8 cellular contexts compared by ENCODE assay signal in the genomic region with DNA sequence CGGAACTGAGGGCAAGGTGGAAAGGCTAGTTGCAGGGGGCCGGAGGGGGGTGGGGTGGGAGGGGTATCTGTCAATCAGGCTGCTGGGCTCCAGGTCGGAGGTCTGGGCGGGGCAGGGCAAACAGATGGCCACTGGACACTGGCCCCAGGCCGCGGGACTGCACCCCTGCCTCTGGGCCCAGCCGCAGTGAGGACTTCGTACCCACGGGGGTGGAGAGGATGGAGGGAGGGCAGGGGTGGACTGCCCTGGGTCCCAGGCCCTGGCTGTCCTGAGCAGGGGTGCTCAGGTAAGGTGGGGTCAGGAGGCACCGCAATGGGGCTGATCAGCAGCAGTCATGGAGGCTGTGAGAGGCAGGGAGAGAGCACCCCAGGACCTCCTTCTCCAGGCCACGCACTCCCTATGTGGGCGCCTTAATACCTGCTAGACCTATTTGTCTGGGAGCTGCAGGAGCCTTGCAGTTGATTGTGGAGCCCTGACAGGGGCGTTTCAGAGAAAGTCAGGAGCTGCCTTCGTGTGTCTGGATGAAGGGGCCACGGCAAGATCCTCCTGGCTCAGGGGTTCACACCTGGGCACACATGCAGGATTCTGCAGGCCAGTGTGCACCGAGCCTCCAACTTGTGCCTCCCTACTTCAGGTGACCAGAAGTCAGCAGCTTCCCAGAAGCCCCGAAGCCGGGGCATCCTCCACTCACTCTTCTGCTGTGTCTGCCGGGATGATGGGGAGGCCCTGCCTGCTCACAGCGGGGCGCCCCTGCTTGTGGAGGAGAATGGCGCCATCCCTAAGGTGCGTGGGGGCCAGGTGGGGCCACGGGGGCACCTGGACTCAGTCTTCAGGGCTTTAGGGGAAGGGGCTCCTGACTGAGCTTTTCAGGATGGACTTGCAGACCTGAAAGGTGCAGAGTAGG. TPM values are rescaled to one million over a fixed set of nuclear protein-coding genes. Genes with fewer than 3 reads are reported as not detected.
A peak's percentile ranks its signal among the peaks of the same experiment; 100 is the strongest.
DNase-seq lines count a peak whose midpoint lies in the region; ATAC-seq, FAIRE-seq and TF ChIP-seq lines count a peak whose summit lies in the region.

No MANE protein-coding gene starts in this region.

- H4K20me1 ChIP-seq in HepG2 (ENCODE audit: insufficient read depth, low read length) = no peaks in the 10 kb centered on the region; the same call in 1 of the 2 replicates

- CTCF ChIA-PET in activated CD4-positive, alpha-beta T cell treated with anti-CD3 and anti-CD28 coated beads, Interleukin-2, amount 10 ng/mL, durations not matched to agents 7 days and 5 days (lab: Charles Lee) = interaction anchor here (0.5 to 1.3 kb wide), 6 partner anchors 8 to 129 kb away, joined by 3 to 9 read pairs (median 3); no protein-coding TSS in a partner anchor
- CTCF ChIA-PET in HepG2 (lab: Yijun Ruan, JAX; ENCODE audit: low intra/inter-chr PET ratio, low total read pairs) = no interaction called here

- H3K27ac Mint-ChIP-seq in activated CD4-positive, alpha-beta T cell treated with anti-CD3 and anti-CD28 coated beads, Interleukin-2, amount 10 ng/mL, durations not matched to agents 7 days and 5 days = peak overlapping the region; percentile 60

- H3K4me1 Mint-ChIP-seq in activated CD4-positive, alpha-beta T cell treated with anti-CD3 and anti-CD28 coated beads, Interleukin-2, amount 10 ng/mL, durations not matched to agents 7 days and 5 days = peaks cover 59% of the 10 kb centered on the region

- peaks cover 7 to 14% of the 10 kb centered on the region in 2 donors for H3K36me3 ChIP-seq in body of pancreas (replicated peaks in 1 of 2; ENCODE audit: insufficient read depth in 1 of 2, low read depth in 2 of 2)
- peaks cover 24 to 38% of the 10 kb centered on the region in 2 experiments; a peak in 4 of 5 replicates for H3K36me3 ChIP-seq in HepG2 (replicated peaks in 1 of 2; ENCODE audit: control insufficient read depth in 1 of 2, insufficient read depth in 2 of 2, low read length in 2 of 2)
- peaks cover 23 to 52% (median 40%) of the 10 kb centered on the region in 3 donors for H3K36me3 ChIP-seq in tibial artery

- TF ChIP-seq RAD21 in HepG2 (CRISPR knock-in tag; IDR thresholded peaks at IDR 0.05) = 0 out of 2 replicates have a peak, but pooled peaks have one; percentile 47

- H3K79me2 ChIP-seq in HepG2 (ENCODE audit: insufficient read depth, low read length) = peaks cover 49% of the 10 kb centered on the region

- TF ChIP-seq POLR2A in body of pancreas (IDR thresholded peaks at IDR 0.05) = no peak
- peak in 1 of 2 experiments; percentile 63; a peak in 2 of 4 replicates for TF ChIP-seq POLR2A in HepG2 (IDR thresholded peaks at IDR 0.05; ENCODE audit: insufficient read depth in 1 of 2, low read depth in 2 of 2, low read length in 2 of 2)

- 19 to 24% methylated on average over 8 to 22 of the region's 24 CpGs for WGBS in body of pancreas, 2 donors
- 14% methylated on average over 13 of the region's 24 CpGs for WGBS in HepG2 (ENCODE audit: low lambda C conversion rate)

- DNase-seq in activated CD4-positive, alpha-beta T cell treated with anti-CD3 and anti-CD28 coated beads, Interleukin-2, amount 10 ng/mL, durations not matched to agents 7 days and 5 days = no peak
- DNase-seq in activated CD4-positive, alpha-beta T cell treated with anti-CD3 and anti-CD28 coated beads for 1 hour = no peak
- DNase-seq in body of pancreas = peak; percentile 39 to 54 (median 48)
- DNase-seq in HepG2 (ENCODE audit: low spot score) = peak; percentile 95
- peak in 1 of 2 donors; percentile 34 for DNase-seq in tibial artery
- DNase-seq in germinal center (ENCODE audit: low spot score) = no peak
- DNase-seq in urothelium cell line (ENCODE audit: low spot score) = no peak

- POLR2A ChIA-PET in activated CD4-positive, alpha-beta T cell treated with anti-CD3 and anti-CD28 coated beads, Interleukin-2, amount 10 ng/mL, durations not matched to agents 7 days and 5 days (lab: Charles Lee) = no interaction called here
- POLR2A ChIA-PET in HepG2 (lab: Yijun Ruan, JAX) = interaction anchor here (0.6 to 2.9 kb wide), 22 partner anchors 11 to 986 kb away, joined by 3 to 26 read pairs (median 8); a partner anchor contains a TSS

- intact Hi-C loops in body of pancreas (cut with DNase I) (no loop called here), HepG2 (cut with micrococcal nuclease; ENCODE audit: unreplicated experiment) (no loop called here), tibial artery (cut with DNase I; ENCODE audit: low total_unique reads) (no loop called here)

- H3K9me3 ChIP-seq in body of pancreas = no peaks in the 10 kb centered on the region
- H3K9me3 ChIP-seq in HepG2 (ENCODE audit: low read length) = no peaks in the 10 kb centered on the region
- H3K9me3 ChIP-seq in tibial artery = no peaks in the 10 kb centered on the region

- FAIRE-seq in HepG2 (lab: Jason Lieb, UNC) (peak; percentile 79), urothelium cell line (lab: Jason Lieb, UNC) (no peak)

- peak; percentile 37 to 84 for TF ChIP-seq EP300 in HepG2 (IDR thresholded peaks at IDR 0.05; ENCODE audit: low read depth in 2 of 2, low read length in 2 of 2)
- peak; percentile 62; the same call in 1 of the 2 replicates for TF ChIP-seq EP300 in HepG2 (CRISPR knock-in tag; IDR thresholded peaks at IDR 0.05; ENCODE audit: borderline replicate concordance)

- H3K4me3 ChIP-seq in body of pancreas (peak overlapping the region; percentile 90 to 98), HepG2 (replicated peaks in 1 of 3; ENCODE audit: insufficient read depth in 1 of 3, low read depth in 2 of 3, low read length in 3 of 3) (peak overlapping the region; percentile 85 to 97 (median 92)), tibial artery (peak overlapping the region; percentile 91 to 99)

- no peak overlapping the region for H2AFZ ChIP-seq in HepG2 (ENCODE audit: low read length)

- H3K4me2 ChIP-seq in HepG2 (ENCODE audit: low read depth, low read length) = peak overlapping the region; percentile 98

- H3K4me1 ChIP-seq in body of pancreas (peaks cover 68% of the 10 kb centered on the region), HepG2 (ENCODE audit: insufficient read depth, low read length) (peaks cover 58% of the 10 kb centered on the region), tibial artery (peaks cover 0 to 61% (median 49%) of the 10 kb centered on the region in 4 donors)

- TF ChIP-seq CTCF in body of pancreas (IDR thresholded peaks at IDR 0.05) (no peak), HepG2 (CRISPR knock-in tag; IDR thresholded peaks at IDR 0.05) (peak; percentile 45), tibial artery (IDR thresholded peaks at IDR 0.05) (no peak)

- in situ Hi-C loops in HepG2 (cut with HindIII; ENCODE audit: extremely low pct_ligation_motif_present, low pct_unique_long_range_greater_than_20kb) = no loop called here

- H3K27me3 ChIP-seq in body of pancreas (no peaks in the 10 kb centered on the region), HepG2 (ENCODE audit: control insufficient read depth in 1 of 2, insufficient read depth in 2 of 2, low read length in 2 of 2) (no peaks in the 10 kb centered on the region; a peak in 1 of 5 replicates), tibial artery (no peaks in the 10 kb centered on the region)

- peak overlapping the region; percentile 95 for H3K9ac ChIP-seq in HepG2 (ENCODE audit: insufficient read depth, low read depth, low read length)

- peaks cover 51% of the 10 kb centered on the region for H3K36me3 Mint-ChIP-seq in activated CD4-positive, alpha-beta T cell treated with anti-CD3 and anti-CD28 coated beads, Interleukin-2, amount 10 ng/mL, durations not matched to agents 7 days and 5 days (ENCODE audit: low read depth)

- H3K27ac ChIP-seq in body of pancreas (peak overlapping the region; percentile 95 to 100 (median 98)), HepG2 (ENCODE audit: extremely low read length, insufficient read depth, low read length) (peak overlapping the region; percentile 99), tibial artery (peak overlapping the region; percentile 100)

- BruUV-seq in HepG2 (replicated peaks; lab: Mats Ljungman, UMichigan) = no TSS peak

- peak overlapping the region; percentile 96 for H3K4me3 Mint-ChIP-seq in activated CD4-positive, alpha-beta T cell treated with anti-CD3 and anti-CD28 coated beads, Interleukin-2, amount 10 ng/mL, durations not matched to agents 7 days and 5 days

- no peaks in the 10 kb centered on the region for H3K9me3 Mint-ChIP-seq in activated CD4-positive, alpha-beta T cell treated with anti-CD3 and anti-CD28 coated beads, Interleukin-2, amount 10 ng/mL, durations not matched to agents 7 days and 5 days

- H3K27me3 Mint-ChIP-seq in activated CD4-positive, alpha-beta T cell treated with anti-CD3 and anti-CD28 coated beads, Interleukin-2, amount 10 ng/mL, durations not matched to agents 7 days and 5 days = no peaks in the 10 kb centered on the region

- ATAC-seq in body of pancreas (no peak), HepG2 (peak; percentile 51), esophagus mucosa (no peak)

RNA-seq across cellular contexts. Expression of a gene that starts 1.5 kb away (rescaled TPM):
- total RNA-seq in activated CD4-positive, alpha-beta T cell treated with anti-CD3 and anti-CD28 coated beads, Interleukin-2, amount 10 ng/mL, durations not matched to agents 7 days and 5 days = 100 to 1,000 TPM; 186 to 208 TPM
- total RNA-seq in body of pancreas (10 to 100 TPM; 67.2 to 98.9 TPM), HepG2 (2016; rRNA removed; fragmentation: Illumina TruSeq; extraction: Trizol) (78.5 and 91.0 TPM in 2 replicates), esophagus mucosa (64.2 TPM)
- total RNA-seq in HepG2 (2016; cell fraction: cytosol; rRNA removed; fragmentation: Illumina TruSeq; extraction: Trizol; ENCODE audit: low read depth) = 61.6 and 62.5 TPM in 2 replicates
- total RNA-seq in HepG2 (2016; cell fraction: insoluble cytoplasmic fraction; rRNA removed; fragmentation: Illumina TruSeq; extraction: Trizol) = 72.7 and 92.2 TPM in 2 replicates
- total RNA-seq in HepG2 (2016; cell fraction: membrane; rRNA removed; fragmentation: Illumina TruSeq; extraction: Trizol) = 98.7 and 108 TPM in 2 replicates
- total RNA-seq in HepG2 (2016; cell fraction: nucleus; rRNA removed; fragmentation: Illumina TruSeq; extraction: Trizol) = 63.4 and 77.8 TPM in 2 replicates
- polyA plus RNA-seq in HepG2 (2011; rRNA removed) = 268 and 270 TPM in 2 replicates
- polyA plus RNA-seq in HepG2 (2011; cell fraction: cytosol; rRNA removed) = 216 and 257 TPM in 2 replicates
- 595 and 749 TPM in 2 replicates for polyA plus RNA-seq in HepG2 (2011; cell fraction: nucleus; rRNA removed)
- polyA plus RNA-seq in HepG2 (2012) = 72.7 and 87.5 TPM in 2 replicates
- polyA plus RNA-seq in HepG2 (2016; cell fraction: cytosol; fragmentation: Illumina TruSeq; extraction: Trizol; ENCODE audit: low read depth) = 60.8 and 65.7 TPM in 2 replicates
- 106 and 117 TPM in 2 replicates for polyA plus RNA-seq in HepG2 (2016; cell fraction: insoluble cytoplasmic fraction; fragmentation: Illumina TruSeq; extraction: Trizol; ENCODE audit: low read depth)
- 114 and 123 TPM in 2 replicates for polyA plus RNA-seq in HepG2 (2016; cell fraction: membrane; fragmentation: Illumina TruSeq; extraction: Trizol; ENCODE audit: low read depth)
- 131 and 137 TPM in 2 replicates for polyA plus RNA-seq in HepG2 (2016; cell fraction: nucleus; fragmentation: Illumina TruSeq; extraction: Trizol; ENCODE audit: insufficient read depth, low read depth)
- polyA minus RNA-seq in HepG2 (2011; rRNA and poly(A)+ RNA removed; ENCODE audit: low replicate concordance) = 139 and 364 TPM in 2 replicates
- polyA minus RNA-seq in HepG2 (2011; cell fraction: cytosol; rRNA and poly(A)+ RNA removed) = 88.3 and 92.0 TPM in 2 replicates
- 159 and 160 TPM in 2 replicates for polyA minus RNA-seq in HepG2 (2011; cell fraction: nucleus; rRNA and poly(A)+ RNA removed)

RNA-seq across cellular contexts. Expression of a gene that starts 17.7 kb away (rescaled TPM):
- total RNA-seq in activated CD4-positive, alpha-beta T cell treated with anti-CD3 and anti-CD28 coated beads, Interleukin-2, amount 10 ng/mL, durations not matched to agents 7 days and 5 days = under 1 TPM in 1 of 2 experiments, not detected in 1; 0.17 TPM
- 10 to 100 TPM; 15.3 to 15.8 TPM for total RNA-seq in body of pancreas
- 301 and 337 TPM in 2 replicates for total RNA-seq in HepG2 (2016; rRNA removed; fragmentation: Illumina TruSeq; extraction: Trizol)
- total RNA-seq in HepG2 (2016; cell fraction: cytosol; rRNA removed; fragmentation: Illumina TruSeq; extraction: Trizol; ENCODE audit: low read depth) = 59.0 and 67.7 TPM in 2 replicates
- total RNA-seq in HepG2 (2016; cell fraction: insoluble cytoplasmic fraction; rRNA removed; fragmentation: Illumina TruSeq; extraction: Trizol) = 281 and 313 TPM in 2 replicates
- 183 and 224 TPM in 2 replicates for total RNA-seq in HepG2 (2016; cell fraction: membrane; rRNA removed; fragmentation: Illumina TruSeq; extraction: Trizol)
- total RNA-seq in HepG2 (2016; cell fraction: nucleus; rRNA removed; fragmentation: Illumina TruSeq; extraction: Trizol) = 188 and 190 TPM in 2 replicates
- polyA plus RNA-seq in HepG2 (2011; rRNA removed) = 287 and 352 TPM in 2 replicates
- 169 and 211 TPM in 2 replicates for polyA plus RNA-seq in HepG2 (2011; cell fraction: cytosol; rRNA removed)
- 756 and 778 TPM in 2 replicates for polyA plus RNA-seq in HepG2 (2011; cell fraction: nucleus; rRNA removed)
- 201 and 249 TPM in 2 replicates for polyA plus RNA-seq in HepG2 (2012)
- polyA plus RNA-seq in HepG2 (2016; cell fraction: cytosol; fragmentation: Illumina TruSeq; extraction: Trizol; ENCODE audit: low read depth) = 85.6 and 100 TPM in 2 replicates
- polyA plus RNA-seq in HepG2 (2016; cell fraction: insoluble cytoplasmic fraction; fragmentation: Illumina TruSeq; extraction: Trizol; ENCODE audit: low read depth) = 215 and 265 TPM in 2 replicates
- polyA plus RNA-seq in HepG2 (2016; cell fraction: membrane; fragmentation: Illumina TruSeq; extraction: Trizol; ENCODE audit: low read depth) = 117 and 144 TPM in 2 replicates
- polyA plus RNA-seq in HepG2 (2016; cell fraction: nucleus; fragmentation: Illumina TruSeq; extraction: Trizol; ENCODE audit: insufficient read depth, low read depth) = 336 and 399 TPM in 2 replicates
- 0.19 and 699 TPM in 2 replicates for polyA minus RNA-seq in HepG2 (2011; rRNA and poly(A)+ RNA removed; ENCODE audit: low replicate concordance)
- 138 and 156 TPM in 2 replicates for polyA minus RNA-seq in HepG2 (2011; cell fraction: cytosol; rRNA and poly(A)+ RNA removed)
- 112 and 120 TPM in 2 replicates for polyA minus RNA-seq in HepG2 (2011; cell fraction: nucleus; rRNA and poly(A)+ RNA removed)
- not detected for total RNA-seq in esophagus mucosa

RNA-seq across cellular contexts. Expression of a gene that starts 19.1 kb away (rescaled TPM):
- total RNA-seq in activated CD4-positive, alpha-beta T cell treated with anti-CD3 and anti-CD28 coated beads, Interleukin-2, amount 10 ng/mL, durations not matched to agents 7 days and 5 days = under 1 TPM; 0.17 TPM
- total RNA-seq in body of pancreas (1 to 10 TPM; 3.0 to 7.3 TPM), HepG2 (2016; rRNA removed; fragmentation: Illumina TruSeq; extraction: Trizol) (0.21 and 0.33 TPM in 2 replicates), esophagus mucosa (3.5 TPM)
- 0.26 and 0.51 TPM in 2 replicates for total RNA-seq in HepG2 (2016; cell fraction: cytosol; rRNA removed; fragmentation: Illumina TruSeq; extraction: Trizol; ENCODE audit: low read depth)
- total RNA-seq in HepG2 (2016; cell fraction: insoluble cytoplasmic fraction; rRNA removed; fragmentation: Illumina TruSeq; extraction: Trizol) = 0.18 and 0.22 TPM in 2 replicates
- 0.31 TPM in 2 replicates for total RNA-seq in HepG2 (2016; cell fraction: membrane; rRNA removed; fragmentation: Illumina TruSeq; extraction: Trizol)
- total RNA-seq in HepG2 (2016; cell fraction: nucleus; rRNA removed; fragmentation: Illumina TruSeq; extraction: Trizol) = 0.19 and 0.71 TPM in 2 replicates
- polyA plus RNA-seq in HepG2 (2011; rRNA removed) = 2.3 and 2.5 TPM in 2 replicates
- 1.1 and 1.2 TPM in 2 replicates for polyA plus RNA-seq in HepG2 (2011; cell fraction: cytosol; rRNA removed)
- polyA plus RNA-seq in HepG2 (2011; cell fraction: nucleus; rRNA removed) = 11.6 and 19.0 TPM in 2 replicates
- polyA plus RNA-seq in HepG2 (2012) = 1.5 and 3.8 TPM in 2 replicates
- polyA plus RNA-seq in HepG2 (2016; cell fraction: cytosol; fragmentation: Illumina TruSeq; extraction: Trizol; ENCODE audit: low read depth) = 0.26 and 0.40 TPM in 2 replicates
- polyA plus RNA-seq in HepG2 (2016; cell fraction: insoluble cytoplasmic fraction; fragmentation: Illumina TruSeq; extraction: Trizol; ENCODE audit: low read depth) = 0.09 and 0.23 TPM in 2 replicates
- 0.26 and 0.42 TPM in 2 replicates for polyA plus RNA-seq in HepG2 (2016; cell fraction: membrane; fragmentation: Illumina TruSeq; extraction: Trizol; ENCODE audit: low read depth)
- polyA plus RNA-seq in HepG2 (2016; cell fraction: nucleus; fragmentation: Illumina TruSeq; extraction: Trizol; ENCODE audit: insufficient read depth, low read depth) = 0.23 and 0.79 TPM in 2 replicates
- 0.14 and 2.9 TPM in 2 replicates for polyA minus RNA-seq in HepG2 (2011; rRNA and poly(A)+ RNA removed; ENCODE audit: low replicate concordance)
- polyA minus RNA-seq in HepG2 (2011; cell fraction: cytosol; rRNA and poly(A)+ RNA removed) = 0.35 and 1.5 TPM in 2 replicates
- polyA minus RNA-seq in HepG2 (2011; cell fraction: nucleus; rRNA and poly(A)+ RNA removed) = 3.7 and 5.4 TPM in 2 replicates

RNA-seq across cellular contexts. Expression of a gene that starts 44.5 kb away (rescaled TPM):
- total RNA-seq in activated CD4-positive, alpha-beta T cell treated with anti-CD3 and anti-CD28 coated beads, Interleukin-2, amount 10 ng/mL, durations not matched to agents 7 days and 5 days = not detected
- total RNA-seq in body of pancreas (under 1 TPM; 0.33 to 0.52 TPM), HepG2 (2016; rRNA removed; fragmentation: Illumina TruSeq; extraction: Trizol) (0.22 TPM in 1 of 2 replicates, not detected in the other), esophagus mucosa (not detected)
- total RNA-seq in HepG2 (2016; cell fraction: cytosol; rRNA removed; fragmentation: Illumina TruSeq; extraction: Trizol; ENCODE audit: low read depth) = 0.35 TPM in 1 of 2 replicates, not detected in the other
- 0.15 TPM in 1 of 2 replicates, not detected in the other for total RNA-seq in HepG2 (2016; cell fraction: insoluble cytoplasmic fraction; rRNA removed; fragmentation: Illumina TruSeq; extraction: Trizol)
- 0.38 and 0.49 TPM in 2 replicates for total RNA-seq in HepG2 (2016; cell fraction: membrane; rRNA removed; fragmentation: Illumina TruSeq; extraction: Trizol)
- total RNA-seq in HepG2 (2016; cell fraction: nucleus; rRNA removed; fragmentation: Illumina TruSeq; extraction: Trizol) = not detected in 2 replicates
- 0.07 and 0.09 TPM in 2 replicates for polyA plus RNA-seq in HepG2 (2011; rRNA removed)
- 0.09 and 0.15 TPM in 2 replicates for polyA plus RNA-seq in HepG2 (2011; cell fraction: cytosol; rRNA removed)
- 0.48 and 0.87 TPM in 2 replicates for polyA plus RNA-seq in HepG2 (2011; cell fraction: nucleus; rRNA removed)
- polyA plus RNA-seq in HepG2 (2012) = 0.15 TPM in 1 of 2 replicates, not detected in the other
- not detected in 2 replicates for polyA plus RNA-seq in HepG2 (2016; cell fraction: cytosol; fragmentation: Illumina TruSeq; extraction: Trizol; ENCODE audit: low read depth)
- not detected in 2 replicates for polyA plus RNA-seq in HepG2 (2016; cell fraction: insoluble cytoplasmic fraction; fragmentation: Illumina TruSeq; extraction: Trizol; ENCODE audit: low read depth)
- polyA plus RNA-seq in HepG2 (2016; cell fraction: membrane; fragmentation: Illumina TruSeq; extraction: Trizol; ENCODE audit: low read depth) = not detected in 2 replicates
- polyA plus RNA-seq in HepG2 (2016; cell fraction: nucleus; fragmentation: Illumina TruSeq; extraction: Trizol; ENCODE audit: insufficient read depth, low read depth) = not detected in 2 replicates
- 0.36 TPM in 1 of 2 replicates, not detected in the other for polyA minus RNA-seq in HepG2 (2011; rRNA and poly(A)+ RNA removed; ENCODE audit: low replicate concordance)
- polyA minus RNA-seq in HepG2 (2011; cell fraction: cytosol; rRNA and poly(A)+ RNA removed) = not detected in 2 replicates
- polyA minus RNA-seq in HepG2 (2011; cell fraction: nucleus; rRNA and poly(A)+ RNA removed) = 1.4 TPM in 1 of 2 replicates, not detected in the other

Comparison
In these comparisons a context has a peak if more than half of its experiments do, and no peak if none do; other contexts are left out.
1. DNase-seq: peak in body of pancreas (4 of 4) and HepG2 (single experiment); none in activated CD4-positive, alpha-beta T cell treated with anti-CD3 and anti-CD28 coated beads, Interleukin-2, amount 10 ng/mL, durations not matched to agents 7 days and 5 days (single experiment), activated CD4-positive, alpha-beta T cell treated with anti-CD3 and anti-CD28 coated beads for 1 hour (single experiment), germinal center (single experiment) and urothelium cell line (single experiment).
2. Peak in every context shown above with its lines, with median percentiles within 50 percentile points of each other: H3K27ac ChIP-seq and H3K4me3 ChIP-seq.